In genomic region chr7:1579481-1580421, GRCh38 we compare ENCODE assay signal across 8 cellular contexts. TPM values are rescaled to one million over a fixed set of nuclear protein-coding genes. Genes with fewer than 3 reads are reported as not detected.
DNase-seq lines count a peak whose midpoint lies in the region; ATAC-seq and TF ChIP-seq lines count a peak whose summit lies in the region.

No MANE protein-coding gene starts in this region.

- H3K4me3 ChIP-seq in BLaER1 treated with 17β-estradiol and CSF1 and Interleukin-3, amounts not matched to agents 10 nM and 100 nM: no peak overlapping the region

- H3K27me3 Mint-ChIP-seq in brain: peaks cover 6% of the 10 kb centered on the region

- H3K27ac Mint-ChIP-seq in brain: peak overlapping the region; percentile 7 to 59 (median 42)

- H3K27me3 ChIP-seq in BLaER1 treated with 17β-estradiol and CSF1 and Interleukin-3, amounts not matched to agents 10 nM and 100 nM: peaks cover 0 to 8% (median 0%) of the 10 kb centered on the region in 11 experiments; a peak in 8 of 22 replicates

- no peaks in the 10 kb centered on the region for H3K36me3 Mint-ChIP-seq in brain

- H3K4me1 ChIP-seq in BLaER1 treated with 17β-estradiol and CSF1 and Interleukin-3, amounts not matched to agents 10 nM and 100 nM: peaks cover 8 to 45% (median 11%) of the 10 kb centered on the region in 10 experiments

- H3K36me3 ChIP-seq in BLaER1 treated with 17β-estradiol and CSF1 and Interleukin-3, amounts not matched to agents 10 nM and 100 nM: peaks cover 0 to 4% (median 0%) of the 10 kb centered on the region in 11 experiments; a peak in 1 of 22 replicates

- peak; percentile 51 for ATAC-seq in GM21360 (IDR thresholded peaks at IDR 0.05; ENCODE audit: unreplicated experiment)
- no peak for ATAC-seq in GM18520 (IDR thresholded peaks at IDR 0.05; ENCODE audit: unreplicated experiment)

- H3K9ac ChIP-seq in BLaER1 treated with 17β-estradiol and CSF1 and Interleukin-3, amounts not matched to agents 10 nM and 100 nM: peak overlapping the region in 1 of 11 experiments; percentile 8; a peak in 1 of 22 replicates

- H3K4me1 Mint-ChIP-seq in brain: peaks cover 11% of the 10 kb centered on the region

- peak; percentile 92 to 97 for TF ChIP-seq CTCF in brain (conservative IDR thresholded peaks at IDR 0.05)

- peaks cover 0 to 2% (median 0%) of the 10 kb centered on the region in 5 experiments for H3K9me3 Mint-ChIP-seq in brain

- H3K27ac ChIP-seq in BLaER1 treated with 17β-estradiol and CSF1 and Interleukin-3, amounts not matched to agents 10 nM and 100 nM: no peak overlapping the region

- peak overlapping the region in 10 of 11 experiments; percentile 10 to 72 (median 26); a peak in 12 of 22 replicates for H3K4me2 ChIP-seq in BLaER1 treated with 17β-estradiol and CSF1 and Interleukin-3, amounts not matched to agents 10 nM and 100 nM

- H4K20me1 ChIP-seq in BLaER1 treated with 17β-estradiol and CSF1 and Interleukin-3, amounts not matched to agents 10 nM and 100 nM: peaks cover 0 to 11% (median 0%) of the 10 kb centered on the region in 11 experiments; a peak in 3 of 22 replicates

- H3K4me3 Mint-ChIP-seq in brain: peak overlapping the region in 4 of 5 experiments; percentile 11 to 46 (median 27)

- no peaks in the 10 kb centered on the region; a peak in 1 of 22 replicates for H3K9me3 ChIP-seq in BLaER1 treated with 17β-estradiol and CSF1 and Interleukin-3, amounts not matched to agents 10 nM and 100 nM (replicated peaks in 1 of 11)

- peak; percentile 28 for DNase-seq in NCI-H2029 treated with DMSO at 0.1 percent for 48 hours (lab: John Stamatoyannopoulos, UW)
- peak; percentile 45 for DNase-seq in UCSD-AML1 (lab: John Stamatoyannopoulos, UW; ENCODE audit: unreplicated experiment)
- DNase-seq in iPS-NIHi7 (ENCODE audit: extremely low spot score): peak; percentile 90
- peak; percentile 47 to 62 for DNase-seq in stimulated activated CD4-positive, alpha-beta T cell treated with anti-CD3 and anti-CD28 coated beads, Interleukin-15, amount 100 ng/mL, for 48 hours (ENCODE audit: low read depth in 2 of 2)

RNA-seq across cellular contexts. Expression of gene PSMG3, which starts 9.9 kb away (rescaled TPM):
- polyA plus RNA-seq in brain (ENCODE audit: insufficient read depth, low read depth, low replicate concordance): 68.4 TPM

RNA-seq across cellular contexts. Expression of gene TMEM184A, which starts 23.7 kb away (rescaled TPM):
- 4.3 TPM for polyA plus RNA-seq in brain (ENCODE audit: insufficient read depth, low read depth, low replicate concordance)

RNA-seq across cellular contexts. Expression of gene MAFK, which starts 49.2 kb away (rescaled TPM):
- polyA plus RNA-seq in brain (ENCODE audit: insufficient read depth, low read depth, low replicate concordance): 17.9 TPM

Comparison
In these comparisons a context has a peak if more than half of its experiments do, and no peak if none do; other contexts are left out.
1. DNase-seq: peak in every context shown above with its lines; median percentile 90 in iPS-NIHi7; 54 in stimulated activated CD4-positive, alpha-beta T cell treated with anti-CD3 and anti-CD28 coated beads, Interleukin-15, amount 100 ng/mL, for 48 hours; 45 in UCSD-AML1; 28 in NCI-H2029 treated with DMSO at 0.1 percent for 48 hours.